8 cellular contexts compared by ENCODE assay signal in the genomic region with DNA sequence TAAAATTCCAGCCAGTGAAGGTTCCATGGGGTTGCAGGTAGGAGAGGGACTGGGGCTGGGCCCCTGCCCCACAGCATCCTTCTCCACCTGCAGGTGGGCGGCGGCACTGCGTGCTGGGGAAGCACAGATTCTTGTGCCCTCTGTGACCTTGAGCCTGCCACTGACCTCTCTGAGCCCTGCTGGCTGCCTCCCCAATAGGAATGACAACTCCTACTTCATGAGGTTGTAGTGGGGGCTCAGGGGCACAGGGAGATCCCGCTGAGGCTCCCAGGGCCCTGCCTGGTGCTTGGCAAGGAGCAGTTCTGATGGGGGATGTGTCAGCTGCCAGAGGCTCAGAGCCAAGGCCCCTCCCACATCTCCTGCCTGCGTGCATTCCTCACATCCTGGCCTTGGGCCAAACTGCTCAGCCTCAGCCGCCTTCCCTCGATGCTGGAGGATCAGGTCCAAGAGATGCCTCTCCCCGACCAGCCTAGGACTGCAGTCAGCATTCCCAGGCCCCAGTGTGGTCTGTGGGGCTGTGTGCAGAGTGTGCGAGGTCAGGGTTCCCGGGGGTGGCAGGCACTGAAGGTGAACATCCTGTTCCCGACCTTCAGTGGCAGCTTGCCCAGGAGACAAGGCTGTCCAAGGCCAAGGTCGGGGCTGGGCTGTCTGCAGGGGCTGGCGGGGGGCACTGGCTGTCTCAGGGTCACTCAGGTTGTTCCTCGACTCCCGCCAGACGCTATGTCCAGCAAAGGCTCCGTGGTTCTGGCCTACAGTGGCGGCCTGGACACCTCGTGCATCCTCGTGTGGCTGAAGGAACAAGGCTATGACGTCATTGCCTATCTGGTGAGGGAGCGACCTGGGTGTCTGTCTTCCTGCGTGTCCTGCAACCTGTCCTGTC. TPM values are rescaled to one million over a fixed set of nuclear protein-coding genes. Genes with fewer than 3 reads are reported as not detected.
DNase-seq lines count a peak whose midpoint lies in the region; ATAC-seq, FAIRE-seq and TF ChIP-seq lines count a peak whose summit lies in the region.

No MANE protein-coding gene starts in this region.

- FAIRE-seq in H1 (lab: Jason Lieb, UNC): peak; percentile 72

- H3K9me3 ChIP-seq in Peyer's patch: no peaks in the 10 kb centered on the region
- no peaks in the 10 kb centered on the region for H3K9me3 ChIP-seq in H1 (ENCODE audit: insufficient read depth in 2 of 2, low read depth in 1 of 2, low read length in 1 of 2)

- peak overlapping the region; percentile 79 for H3K27ac Mint-ChIP-seq in mesothelial cell of epicardium

- H3K27me3 Mint-ChIP-seq in mesothelial cell of epicardium (ENCODE audit: low read depth): no peaks in the 10 kb centered on the region

- H3K4me3 Mint-ChIP-seq in mesothelial cell of epicardium: no peak overlapping the region

- H3K4me3 ChIP-seq in Peyer's patch: peak overlapping the region in 2 of 4 donors; percentile 5 to 30
- no peak overlapping the region for H3K4me3 ChIP-seq in H1 (ENCODE audit: extremely low read depth in 1 of 4, insufficient read depth in 2 of 4, low read depth in 3 of 4, low read length in 4 of 4)

- H4K5ac ChIP-seq in H1 (ENCODE audit: insufficient read length, low read depth, low read length): no peak overlapping the region

- H2AK5ac ChIP-seq in H1 (ENCODE audit: low read depth, low read length): no peak overlapping the region

- peaks cover 0 to 33% of the 10 kb centered on the region in 2 experiments; a peak in 1 of 4 replicates for H3K79me2 ChIP-seq in H1 (ENCODE audit: control insufficient read depth in 1 of 2, insufficient read depth in 2 of 2, low read length in 2 of 2)

- peak overlapping the region; percentile 88 for H2BK5ac ChIP-seq in H1 (ENCODE audit: low read depth, low read length)

- POLR2A ChIA-PET in H1 (lab: Charles Lee; ENCODE audit: partially characterized antibody): interaction anchor here (0.9 kb wide), 1 partner anchor 239 kb away, joined by 3 read pairs; no protein-coding TSS in a partner anchor

- peaks cover 4% of the 10 kb centered on the region for H3K79me1 ChIP-seq in H1 (ENCODE audit: low read depth, low read length)

- no peak overlapping the region for H3K14ac ChIP-seq in H1 (ENCODE audit: insufficient read length)

- H4K20me1 ChIP-seq in H1 (replicated peaks in 1 of 2; ENCODE audit: control insufficient read depth in 1 of 2, insufficient read depth in 2 of 2, low read length in 2 of 2): peaks cover 2 to 26% of the 10 kb centered on the region in 2 experiments

- TF ChIP-seq RAD21 in H1 (IDR thresholded peaks at IDR 0.05 in 1 of 2, conservative IDR thresholded peaks at IDR 0.05 in 1 of 2; ENCODE audit: low read depth in 2 of 2, low read length in 2 of 2): peak; percentile 64 to 68

- H3K56ac ChIP-seq in H1 (replicated peaks; ENCODE audit: insufficient read length, low read depth, low read length): no peak overlapping the region

- H3K9me3 Mint-ChIP-seq in mesothelial cell of epicardium: no peaks in the 10 kb centered on the region

- CTCF ChIA-PET in H1 (lab: Charles Lee; ENCODE audit: partially characterized antibody): interaction anchor here (0.8 to 0.9 kb wide), 2 partner anchors 9 to 238 kb away, joined by 3 read pairs; no protein-coding TSS in a partner anchor

- H2BK12ac ChIP-seq in H1 (ENCODE audit: low read depth, low read length): peak overlapping the region; percentile 97; the same call in 1 of the 2 replicates

- H3K4ac ChIP-seq in H1 (replicated peaks; ENCODE audit: insufficient read length, low read depth, low read length): peak overlapping the region; percentile 6

- no peak for ATAC-seq in HG03139 (IDR thresholded peaks at IDR 0.05; ENCODE audit: unreplicated experiment)
- no peak for ATAC-seq in activated CD4-positive, CD25-positive, alpha-beta regulatory T cell treated with anti-CD3 and anti-CD28 coated beads, Interleukin-2, amount 50 U/mL, for 24 hours
- no peak for ATAC-seq in HG03039 (IDR thresholded peaks at IDR 0.05; ENCODE audit: unreplicated experiment)

- peaks cover 9% of the 10 kb centered on the region; the same call in 1 of the 2 replicates for H3K23me2 ChIP-seq in H1 (ENCODE audit: low read depth, low read length)

- H3K36me3 ChIP-seq in Peyer's patch (no peaks in the 10 kb centered on the region), H1 (ENCODE audit: control insufficient read depth in 2 of 4, insufficient read depth in 4 of 4, low read length in 3 of 4) (peaks cover 0 to 13% (median 0%) of the 10 kb centered on the region in 4 experiments; a peak in 5 of 8 replicates)

- TF ChIP-seq POLR2A in Peyer's patch (IDR thresholded peaks at IDR 0.05): peak in 1 of 2 donors; percentile 46
- TF ChIP-seq POLR2A in H1 (IDR thresholded peaks at IDR 0.05; ENCODE audit: control extremely low read depth in 1 of 2, low read depth in 2 of 2, low read length in 2 of 2): no peak

- H3K27me3 ChIP-seq in Peyer's patch (no peaks in the 10 kb centered on the region), H1 (replicated peaks in 1 of 4; ENCODE audit: control insufficient read depth in 3 of 4, extremely low read depth in 1 of 4, insufficient read depth in 3 of 4, low read length in 3 of 4) (no peaks in the 10 kb centered on the region)

- H2BK20ac ChIP-seq in H1 (ENCODE audit: low read length): 0 out of 2 replicates have a peak overlapping the region, but pooled peaks have one; percentile 43

- H3K4me2 ChIP-seq in H1 (ENCODE audit: insufficient read depth in 1 of 2, low read depth in 2 of 2, low read length in 2 of 2): peak overlapping the region in 1 of 2 experiments; percentile 12; a peak in 1 of 4 replicates

- peaks cover 0 to 62% (median 10%) of the 10 kb centered on the region in 4 donors for H3K4me1 ChIP-seq in Peyer's patch
- peaks cover 5 to 37% (median 29%) of the 10 kb centered on the region in 4 experiments for H3K4me1 ChIP-seq in H1 (replicated peaks in 1 of 4; ENCODE audit: control insufficient read depth in 3 of 4, insufficient read depth in 4 of 4, low read length in 3 of 4)

- H3K27ac ChIP-seq in Peyer's patch: peak overlapping the region in 3 of 4 donors; percentile 52 to 88 (median 87)
- peak overlapping the region; percentile 1; the same call in 1 of the 2 replicates for H3K27ac ChIP-seq in H1 (ENCODE audit: low read depth, low read length)

- H3K36me3 Mint-ChIP-seq in mesothelial cell of epicardium: no peaks in the 10 kb centered on the region

- no peak overlapping the region for H2AFZ ChIP-seq in H1 (ENCODE audit: low read length)

- WGBS in H1 (ENCODE audit: extremely low coverage in 1 of 2, insufficient coverage in 1 of 2, insufficient read length in 1 of 2, insufficient replicate concordance in 2 of 2, low coverage in 1 of 2, low lambda C conversion rate in 2 of 2, missing lambda C conversion rate in 1 of 2), 2 experiments: 76% methylated on average over 23 of the region's 23 CpGs; no CpG with 5 or more reads in 1 of the 2 experiments

- peak overlapping the region in 2 of 4 experiments; percentile 3 to 20; a peak in 2 of 7 replicates for H3K9ac ChIP-seq in H1 (replicated peaks in 1 of 4; ENCODE audit: extremely low read depth in 1 of 4, low read depth in 3 of 4, low read length in 3 of 4)

- no peak overlapping the region for H4K8ac ChIP-seq in H1 (ENCODE audit: extremely low read depth, insufficient read depth, low read length)

- peaks cover 57% of the 10 kb centered on the region for H3K4me1 Mint-ChIP-seq in mesothelial cell of epicardium

- TF ChIP-seq CTCF in Peyer's patch (IDR thresholded peaks at IDR 0.05) (peak in 4 of 6 experiments; percentile 26 to 59 (median 48)), H1 (IDR thresholded peaks at IDR 0.05; ENCODE audit: control extremely low read depth in 1 of 3, insufficient read depth in 1 of 3, low read depth in 1 of 3, low read length in 3 of 3) (peak in 2 of 3 experiments; percentile 77 to 85; a peak in 3 of 4 replicates), mesothelial cell of epicardium (IDR thresholded peaks at IDR 0.05; ENCODE audit: unreplicated experiment) (peak; percentile 82)

- peak overlapping the region; percentile 38 for H4K91ac ChIP-seq in H1 (replicated peaks; ENCODE audit: insufficient read length, low read length)

- peak overlapping the region; percentile 64 for H3K18ac ChIP-seq in H1 (ENCODE audit: extremely low read depth, low read length)

- H2BK120ac ChIP-seq in H1 (replicated peaks; ENCODE audit: low read depth, low read length): no peak overlapping the region

- DNase-seq in DMS79 (lab: John Stamatoyannopoulos, UW) (peak; percentile 81), LHCN-M2 (ENCODE audit: low read depth) (peak; percentile 87), Peyer's patch (peak; percentile 28 to 91 (median 90)), H1 (ENCODE audit: low read depth in 1 of 2, low spot score in 2 of 2) (peak in 1 of 2 experiments; percentile 89), mesothelial cell of epicardium (ENCODE audit: low spot score in 2 of 2, unreplicated experiment in 2 of 2) (peak; percentile 92 to 96)

- H3K23ac ChIP-seq in H1 (ENCODE audit: insufficient read length): no peak overlapping the region

- H2BK15ac ChIP-seq in H1 (ENCODE audit: low read length): peak overlapping the region; percentile 72; the same call in 1 of the 2 replicates

- no peak for TF ChIP-seq EP300 in H1 (IDR thresholded peaks at IDR 0.05; ENCODE audit: borderline replicate concordance in 1 of 2, low read depth in 2 of 2, low read length in 2 of 2)

TF ChIP-seq in H1, 55 proteins besides CTCF, POLR2A, EP300 and RAD21 (continues in another document):
- 0 out of 4 replicates have a peak, but pooled peaks of 1 of the 2 experiments have one; percentile 44 for TF ChIP-seq SIN3A (conservative IDR thresholded peaks at IDR 0.05 in 1 of 2, IDR thresholded peaks at IDR 0.05 in 1 of 2; ENCODE audit: low read depth in 1 of 2, low read length in 2 of 2)
- TF ChIP-seq MAX (IDR thresholded peaks at IDR 0.05): peak; percentile 33; the same call in 1 of the 2 replicates
- TF ChIP-seq ZNF274 (IDR thresholded peaks at IDR 0.05; ENCODE audit: borderline replicate concordance, extremely low read depth, low read length): no peak
- peak; percentile 54; the same call in 1 of the 2 replicates for TF ChIP-seq GABPA (IDR thresholded peaks at IDR 0.05; ENCODE audit: borderline replicate concordance, insufficient read depth, low read length)

RNA-seq across cellular contexts. Expression of gene ASS1, which starts 7.0 kb away (rescaled TPM):
- total RNA-seq in LHCN-M2 (2014; rRNA removed) (73.1 and 116 TPM in 2 replicates), Peyer's patch (100 to 1,000 TPM; 106 to 761 (median 547) TPM), mesothelial cell of epicardium (94.8 to 110 TPM (median 98.0 TPM) in 3 replicates)
- polyA plus RNA-seq in LHCN-M2 (2012): 5.7 TPM
- total RNA-seq in H1 (2021; fragmentation: NEBNext Ultra II Directional; extraction: Animal tissue kit (Norgen Biotek cat#: 25700)): 108 and 116 TPM in 2 replicates
- polyA plus RNA-seq in H1 (2011; rRNA removed): 296 and 298 TPM in 2 replicates
- 326 TPM for polyA plus RNA-seq in H1 (2011; cell fraction: cytosol; rRNA removed)
- polyA plus RNA-seq in H1 (2011; cell fraction: nucleus; rRNA removed): 280 TPM
- polyA plus RNA-seq in H1 (2012, experiment 1 of 2): 240 to 283 TPM (median 268 TPM) in 4 replicates
- 287 TPM for polyA plus RNA-seq in H1 (2012, experiment 2 of 2)
- 64.1 TPM for polyA plus RNA-seq in H1 (2013, experiment 1 of 2)
- polyA plus RNA-seq in H1 (2013, experiment 2 of 2): 63.0 TPM
- polyA minus RNA-seq in H1 (2011; rRNA and poly(A)+ RNA removed): 172 and 229 TPM in 2 replicates
- polyA minus RNA-seq in H1 (2011; cell fraction: cytosol; rRNA and poly(A)+ RNA removed): 85.1 TPM
- polyA minus RNA-seq in H1 (2011; cell fraction: nucleus; rRNA and poly(A)+ RNA removed): 55.6 TPM
